Comparison of ENCODE assay signal across 2 cellular contexts in genomic region chr13:50884270-50884669, GRCh38.
TF ChIP-seq lines count a peak whose summit lies in the region.

No MANE protein-coding gene starts in this region.

TF ChIP-seq in GM23338, 12 proteins besides CTCF, POLR2A, EP300 and RAD21:
- no peak for TF ChIP-seq POLR2AphosphoS5 (IDR thresholded peaks at IDR 0.05; ENCODE audit: low read depth)
- TF ChIP-seq NANOG (IDR thresholded peaks at IDR 0.05; ENCODE audit: borderline replicate concordance) = no peak
- TF ChIP-seq ZNF114 (CRISPR knock-in tag; IDR thresholded peaks at IDR 0.05) = no peak
- TF ChIP-seq ZNF462 (CRISPR knock-in tag; IDR thresholded peaks at IDR 0.05) = no peak
- no peak for TF ChIP-seq REST (IDR thresholded peaks at IDR 0.05; ENCODE audit: unreplicated experiment)
- no peak for TF ChIP-seq ETS1 (IDR thresholded peaks at IDR 0.05)
- TF ChIP-seq EZH2phosphoT487 (IDR thresholded peaks at IDR 0.05; ENCODE audit: unreplicated experiment) = no peak
- no peak for TF ChIP-seq STAT1 (IDR thresholded peaks at IDR 0.05; ENCODE audit: unreplicated experiment)
- TF ChIP-seq EZH2 (IDR thresholded peaks at IDR 0.05; ENCODE audit: low read depth, unreplicated experiment) = no peak
- no peak for TF ChIP-seq JUNB (IDR thresholded peaks at IDR 0.05; ENCODE audit: unreplicated experiment)
- TF ChIP-seq CREB1 (CRISPR knock-in tag; IDR thresholded peaks at IDR 0.05; ENCODE audit: low read depth) = no peak
- no peak for TF ChIP-seq ZNF331 (CRISPR knock-in tag; IDR thresholded peaks at IDR 0.05; ENCODE audit: low read depth)

TF ChIP-seq in H1, 55 proteins besides CTCF, POLR2A, EP300 and RAD21:
- no peak for TF ChIP-seq GABPA (IDR thresholded peaks at IDR 0.05; ENCODE audit: borderline replicate concordance, insufficient read depth, low read length)
- TF ChIP-seq SAP30 (IDR thresholded peaks at IDR 0.05; ENCODE audit: insufficient read depth, insufficient replicate concordance, low read length) = no peak
- no peak for TF ChIP-seq SP1 (IDR thresholded peaks at IDR 0.05; ENCODE audit: low read depth, low read length)
TF ChIP-seq in H1: peak in this region for 0.
